ENCODE assay signal across 8 cellular contexts in the genomic region with DNA sequence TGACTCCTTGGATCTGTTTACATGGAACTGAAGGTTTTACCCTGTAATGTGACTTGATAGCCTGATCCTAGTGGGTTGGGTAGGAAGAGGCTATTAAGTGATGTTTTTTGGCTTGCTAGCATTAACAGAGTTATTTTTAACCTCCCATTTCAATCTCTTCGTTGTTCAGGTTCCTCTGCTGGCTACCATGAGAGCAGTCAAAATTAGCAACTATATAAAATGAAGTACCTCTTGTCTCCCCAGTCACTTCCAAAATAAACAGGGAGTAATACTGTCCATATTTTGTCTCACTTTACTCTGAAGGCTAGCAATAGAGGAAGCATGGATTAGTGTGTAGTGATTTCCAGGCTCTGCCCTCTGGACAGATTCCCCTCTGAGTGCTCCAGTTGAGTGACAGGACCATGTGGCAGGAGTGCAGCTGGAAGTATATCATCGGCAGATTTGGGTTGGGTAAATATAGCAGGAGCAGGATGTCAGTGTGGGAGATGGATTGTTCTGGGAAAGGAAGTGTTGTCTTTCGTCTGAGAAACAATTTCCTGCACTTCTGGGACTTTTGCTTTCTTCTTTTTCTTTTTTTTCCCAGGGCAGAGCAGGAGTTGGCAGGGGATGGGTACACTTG. TPM values are rescaled to one million over a fixed set of nuclear protein-coding genes. Genes with fewer than 3 reads are reported as not detected.
DNase-seq lines count a peak whose midpoint lies in the region; ATAC-seq and TF ChIP-seq lines count a peak whose summit lies in the region.

No MANE protein-coding gene starts in this region.

- peak; percentile 47; the same call in 2 of the 3 replicates for ATAC-seq in RWPE2 (ENCODE audit: low read depth)
- ATAC-seq in foreskin keratinocyte = peak; percentile 10
- no peak for ATAC-seq in GM19035 (IDR thresholded peaks at IDR 0.05; ENCODE audit: unreplicated experiment)
- ATAC-seq in HG02981 (IDR thresholded peaks at IDR 0.05; ENCODE audit: unreplicated experiment) = no peak

- TF ChIP-seq EP300 in sigmoid colon (IDR thresholded peaks at IDR 0.05) = no peak

- intact Hi-C loops in sigmoid colon (cut with DNase I) = no loop called here

- H3K9me3 ChIP-seq in HEK293 (ENCODE audit: control insufficient read depth, insufficient read depth, low read depth, low read length) (no peaks in the 10 kb centered on the region), RWPE2 (ENCODE audit: severe bottlenecking) (no peaks in the 10 kb centered on the region), sigmoid colon (no peaks in the 10 kb centered on the region)

- H3K36me3 ChIP-seq in HEK293 (ENCODE audit: control insufficient read depth in 2 of 2, insufficient read depth in 1 of 2, low read length in 2 of 2) (peaks cover 0 to 7% of the 10 kb centered on the region in 2 experiments; a peak in 1 of 3 replicates), RWPE2 (ENCODE audit: low read depth) (peaks cover 23% of the 10 kb centered on the region), sigmoid colon (no peaks in the 10 kb centered on the region)

- H3K4me3 ChIP-seq in HEK293 (ENCODE audit: low read depth, low read length) (no peak overlapping the region), RWPE2 (ENCODE audit: severe bottlenecking) (no peak overlapping the region), sigmoid colon (peak overlapping the region in 1 of 4 donors; percentile 0)

- no peak overlapping the region for H3K27ac ChIP-seq in HEK293 (ENCODE audit: extremely low read depth, low read depth, low read length)
- H3K27ac ChIP-seq in RWPE2 (ENCODE audit: poor library complexity, severe bottlenecking) = peak overlapping the region; percentile 10
- H3K27ac ChIP-seq in foreskin keratinocyte = no peak overlapping the region
- peak overlapping the region in 3 of 4 donors; percentile 27 to 37 (median 27) for H3K27ac ChIP-seq in sigmoid colon

- no peaks in the 10 kb centered on the region for H3K27me3 ChIP-seq in RWPE2 (ENCODE audit: insufficient read depth, poor library complexity, severe bottlenecking)
- H3K27me3 ChIP-seq in foreskin keratinocyte = no peaks in the 10 kb centered on the region
- H3K27me3 ChIP-seq in sigmoid colon = no peaks in the 10 kb centered on the region

- no peak for DNase-seq in RWPE2 (ENCODE audit: low spot score)
- DNase-seq in foreskin keratinocyte = no peak
- DNase-seq in sigmoid colon = no peak
- DNase-seq in stimulated activated CD4-positive, alpha-beta T cell treated with anti-CD3 and anti-CD28 coated beads, Interleukin-15, amount 100 ng/mL, for 24 hours = no peak
- no peak for DNase-seq in NOMO-1 treated with dmso at 0.1 percent for 144 hours (lab: John Stamatoyannopoulos, UW; ENCODE audit: unreplicated experiment)

- TF ChIP-seq CTCF in HEK293 (tag by site-specific recombination; IDR thresholded peaks at IDR 0.05) = no peak
- TF ChIP-seq CTCF in RWPE2 (IDR thresholded peaks at IDR 0.05; ENCODE audit: poor library complexity, severe bottlenecking) = no peak
- TF ChIP-seq CTCF in foreskin keratinocyte (conservative IDR thresholded peaks at IDR 0.05) = no peak
- TF ChIP-seq CTCF in sigmoid colon (IDR thresholded peaks at IDR 0.05) = no peak

- H3K4me1 ChIP-seq in HEK293 (ENCODE audit: control insufficient read depth, insufficient read depth, low read length) (peaks cover 13% of the 10 kb centered on the region; the same call in 1 of the 2 replicates), RWPE2 (ENCODE audit: insufficient read depth, poor library complexity, severe bottlenecking) (peaks cover 20% of the 10 kb centered on the region), foreskin keratinocyte (peaks cover 44% of the 10 kb centered on the region), sigmoid colon (peaks cover 0 to 21% (median 13%) of the 10 kb centered on the region in 4 donors)

- WGBS in sigmoid colon, 2 donors = 8 to 11% methylated on average over 3 of the region's 3 CpGs

- CTCF ChIA-PET in HEK293 (lab: Yijun Ruan, JAX) = interaction anchor here (0.7 kb wide), 1 partner anchor 227 kb away, joined by 3 read pairs; no protein-coding TSS in a partner anchor

- TF ChIP-seq POLR2A in sigmoid colon (IDR thresholded peaks at IDR 0.05) = no peak

- POLR2A ChIA-PET in HEK293 (lab: Yijun Ruan, JAX) = no interaction called here

TF ChIP-seq in HEK293, 187 proteins besides CTCF, POLR2A, EP300 and RAD21 (continues in another document):
- peak; percentile 43; the same call in 1 of the 2 replicates for TF ChIP-seq SP7 (tag by site-specific recombination; IDR thresholded peaks at IDR 0.05)
- TF ChIP-seq, protein P1, sequence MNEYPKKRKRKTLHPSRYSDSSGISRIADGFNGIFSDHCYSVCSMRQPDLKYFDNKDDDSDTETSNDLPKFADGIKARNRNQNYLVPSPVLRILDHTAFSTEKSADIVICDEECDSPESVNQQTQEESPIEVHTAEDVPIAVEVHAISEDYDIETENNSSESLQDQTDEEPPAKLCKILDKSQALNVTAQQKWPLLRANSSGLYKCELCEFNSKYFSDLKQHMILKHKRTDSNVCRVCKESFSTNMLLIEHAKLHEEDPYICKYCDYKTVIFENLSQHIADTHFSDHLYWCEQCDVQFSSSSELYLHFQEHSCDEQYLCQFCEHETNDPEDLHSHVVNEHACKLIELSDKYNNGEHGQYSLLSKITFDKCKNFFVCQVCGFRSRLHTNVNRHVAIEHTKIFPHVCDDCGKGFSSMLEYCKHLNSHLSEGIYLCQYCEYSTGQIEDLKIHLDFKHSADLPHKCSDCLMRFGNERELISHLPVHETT (tag by site-specific recombination; IDR thresholded peaks at IDR 0.05) = no peak
- TF ChIP-seq, protein P2, sequence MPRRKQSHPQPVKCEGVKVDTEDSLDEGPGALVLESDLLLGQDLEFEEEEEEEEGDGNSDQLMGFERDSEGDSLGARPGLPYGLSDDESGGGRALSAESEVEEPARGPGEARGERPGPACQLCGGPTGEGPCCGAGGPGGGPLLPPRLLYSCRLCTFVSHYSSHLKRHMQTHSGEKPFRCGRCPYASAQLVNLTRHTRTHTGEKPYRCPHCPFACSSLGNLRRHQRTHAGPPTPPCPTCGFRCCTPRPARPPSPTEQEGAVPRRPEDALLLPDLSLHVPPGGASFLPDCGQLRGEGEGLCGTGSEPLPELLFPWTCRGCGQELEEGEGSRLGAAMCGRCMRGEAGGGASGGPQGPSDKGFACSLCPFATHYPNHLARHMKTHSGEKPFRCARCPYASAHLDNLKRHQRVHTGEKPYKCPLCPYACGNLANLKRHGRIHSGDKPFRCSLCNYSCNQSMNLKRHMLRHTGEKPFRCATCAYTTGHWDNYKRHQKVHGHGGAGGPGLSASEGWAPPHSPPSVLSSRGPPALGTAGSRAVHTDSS (tag by site-specific recombination; IDR thresholded peaks at IDR 0.05) = no peak
- TF ChIP-seq, protein P3, sequence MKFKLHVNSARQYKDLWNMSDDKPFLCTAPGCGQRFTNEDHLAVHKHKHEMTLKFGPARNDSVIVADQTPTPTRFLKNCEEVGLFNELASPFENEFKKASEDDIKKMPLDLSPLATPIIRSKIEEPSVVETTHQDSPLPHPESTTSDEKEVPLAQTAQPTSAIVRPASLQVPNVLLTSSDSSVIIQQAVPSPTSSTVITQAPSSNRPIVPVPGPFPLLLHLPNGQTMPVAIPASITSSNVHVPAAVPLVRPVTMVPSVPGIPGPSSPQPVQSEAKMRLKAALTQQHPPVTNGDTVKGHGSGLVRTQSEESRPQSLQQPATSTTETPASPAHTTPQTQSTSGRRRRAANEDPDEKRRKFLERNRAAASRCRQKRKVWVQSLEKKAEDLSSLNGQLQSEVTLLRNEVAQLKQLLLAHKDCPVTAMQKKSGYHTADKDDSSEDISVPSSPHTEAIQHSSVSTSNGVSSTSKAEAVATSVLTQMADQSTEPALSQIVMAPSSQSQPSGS (tag by site-specific recombination; IDR thresholded peaks at IDR 0.05; ENCODE audit: low read depth) = no peak
- TF ChIP-seq ZNF416 (tag by site-specific recombination; IDR thresholded peaks at IDR 0.05) = no peak
- no peak for TF ChIP-seq ZNF16 (tag by site-specific recombination; IDR thresholded peaks at IDR 0.05; ENCODE audit: low read depth)
- TF ChIP-seq, protein P4, sequence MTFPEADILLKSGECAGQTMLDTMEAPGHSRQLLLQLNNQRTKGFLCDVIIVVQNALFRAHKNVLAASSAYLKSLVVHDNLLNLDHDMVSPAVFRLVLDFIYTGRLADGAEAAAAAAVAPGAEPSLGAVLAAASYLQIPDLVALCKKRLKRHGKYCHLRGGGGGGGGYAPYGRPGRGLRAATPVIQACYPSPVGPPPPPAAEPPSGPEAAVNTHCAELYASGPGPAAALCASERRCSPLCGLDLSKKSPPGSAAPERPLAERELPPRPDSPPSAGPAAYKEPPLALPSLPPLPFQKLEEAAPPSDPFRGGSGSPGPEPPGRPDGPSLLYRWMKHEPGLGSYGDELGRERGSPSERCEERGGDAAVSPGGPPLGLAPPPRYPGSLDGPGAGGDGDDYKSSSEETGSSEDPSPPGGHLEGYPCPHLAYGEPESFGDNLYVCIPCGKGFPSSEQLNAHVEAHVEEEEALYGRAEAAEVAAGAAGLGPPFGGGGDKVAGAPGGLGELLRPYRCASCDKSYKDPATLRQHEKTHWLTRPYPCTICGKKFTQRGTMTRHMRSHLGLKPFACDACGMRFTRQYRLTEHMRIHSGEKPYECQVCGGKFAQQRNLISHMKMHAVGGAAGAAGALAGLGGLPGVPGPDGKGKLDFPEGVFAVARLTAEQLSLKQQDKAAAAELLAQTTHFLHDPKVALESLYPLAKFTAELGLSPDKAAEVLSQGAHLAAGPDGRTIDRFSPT (tag by site-specific recombination; IDR thresholded peaks at IDR 0.05) = no peak
- peak; percentile 71; the same call in 1 of the 2 replicates for TF ChIP-seq PRDM1 (tag by site-specific recombination; IDR thresholded peaks at IDR 0.05)
- TF ChIP-seq ZBTB7A (tag by site-specific recombination; IDR thresholded peaks at IDR 0.05; ENCODE audit: low read depth) = no peak
- no peak for TF ChIP-seq ZNF560 (tag by site-specific recombination; IDR thresholded peaks at IDR 0.05; ENCODE audit: borderline replicate concordance)
- TF ChIP-seq ZNF366 (tag by site-specific recombination; conservative IDR thresholded peaks at IDR 0.05) = no peak
- TF ChIP-seq ZBTB17 (tag by site-specific recombination; IDR thresholded peaks at IDR 0.05) = peak; percentile 34; the same call in 1 of the 2 replicates
- no peak for TF ChIP-seq ZNF837 (tag by site-specific recombination; IDR thresholded peaks at IDR 0.05)
- TF ChIP-seq ZNF701 (tag by site-specific recombination; IDR thresholded peaks at IDR 0.05) = no peak
- no peak for TF ChIP-seq ZNF19 (tag by site-specific recombination; IDR thresholded peaks at IDR 0.05; ENCODE audit: low read depth)

RNA-seq across cellular contexts. Expression of a gene that starts 35.2 kb away (rescaled TPM):
- total RNA-seq in foreskin keratinocyte (39.9 and 44.2 TPM in 2 replicates), sigmoid colon (10 to 100 TPM; 18.1 to 38.2 (median 21.4) TPM)
- polyA plus RNA-seq in foreskin keratinocyte (15.0 and 15.4 TPM in 2 replicates), sigmoid colon (10 to 100 TPM in 2 of 3 donors, 1 to 10 TPM in 1; 8.4 to 28.7 (median 14.8) TPM)

RNA-seq across cellular contexts. Expression of a gene that starts 39.2 kb away (rescaled TPM):
- total RNA-seq in foreskin keratinocyte = not detected in 2 replicates
- 0.03 TPM in 1 of 2 replicates, not detected in the other for polyA plus RNA-seq in foreskin keratinocyte
- not detected for total RNA-seq in sigmoid colon
- polyA plus RNA-seq in sigmoid colon = not detected

RNA-seq across cellular contexts. Expression of a gene that starts 54.4 kb away (rescaled TPM):
- total RNA-seq in foreskin keratinocyte = 0.21 and 0.31 TPM in 2 replicates
- polyA plus RNA-seq in foreskin keratinocyte = 0.28 and 0.31 TPM in 2 replicates
- under 1 TPM in 1 of 4 donors, not detected in 3; 0.71 TPM for total RNA-seq in sigmoid colon
- under 1 TPM in 1 of 3 donors, not detected in 2; 0.45 TPM for polyA plus RNA-seq in sigmoid colon

Comparison
In these comparisons a context has a peak if more than half of its experiments do, and no peak if none do; other contexts are left out.
1. H3K27ac ChIP-seq: peak in RWPE2 (single experiment) and sigmoid colon (3 of 4); none in HEK293 (single experiment) and foreskin keratinocyte (single experiment).
2. ATAC-seq: peak in RWPE2 (single experiment) and foreskin keratinocyte (single experiment); none in GM19035 (single experiment) and HG02981 (single experiment).